Comparison of ENCODE assay signal across 1 cellular context in genomic region chr17:45317113-45317820, GRCh38.
TF ChIP-seq lines count a peak whose summit lies in the region.

No MANE protein-coding gene starts in this region.

TF ChIP-seq in K562, 482 proteins besides CTCF, POLR2A, EP300 and RAD21 (continued from another document and continues in another):
- TF ChIP-seq, protein P1, sequence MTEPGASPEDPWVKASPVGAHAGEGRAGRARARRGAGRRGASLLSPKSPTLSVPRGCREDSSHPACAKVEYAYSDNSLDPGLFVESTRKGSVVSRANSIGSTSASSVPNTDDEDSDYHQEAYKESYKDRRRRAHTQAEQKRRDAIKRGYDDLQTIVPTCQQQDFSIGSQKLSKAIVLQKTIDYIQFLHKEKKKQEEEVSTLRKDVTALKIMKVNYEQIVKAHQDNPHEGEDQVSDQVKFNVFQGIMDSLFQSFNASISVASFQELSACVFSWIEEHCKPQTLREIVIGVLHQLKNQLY (CRISPR knock-in tag; conservative IDR thresholded peaks at IDR 0.05) = no peak
- TF ChIP-seq, protein P2, sequence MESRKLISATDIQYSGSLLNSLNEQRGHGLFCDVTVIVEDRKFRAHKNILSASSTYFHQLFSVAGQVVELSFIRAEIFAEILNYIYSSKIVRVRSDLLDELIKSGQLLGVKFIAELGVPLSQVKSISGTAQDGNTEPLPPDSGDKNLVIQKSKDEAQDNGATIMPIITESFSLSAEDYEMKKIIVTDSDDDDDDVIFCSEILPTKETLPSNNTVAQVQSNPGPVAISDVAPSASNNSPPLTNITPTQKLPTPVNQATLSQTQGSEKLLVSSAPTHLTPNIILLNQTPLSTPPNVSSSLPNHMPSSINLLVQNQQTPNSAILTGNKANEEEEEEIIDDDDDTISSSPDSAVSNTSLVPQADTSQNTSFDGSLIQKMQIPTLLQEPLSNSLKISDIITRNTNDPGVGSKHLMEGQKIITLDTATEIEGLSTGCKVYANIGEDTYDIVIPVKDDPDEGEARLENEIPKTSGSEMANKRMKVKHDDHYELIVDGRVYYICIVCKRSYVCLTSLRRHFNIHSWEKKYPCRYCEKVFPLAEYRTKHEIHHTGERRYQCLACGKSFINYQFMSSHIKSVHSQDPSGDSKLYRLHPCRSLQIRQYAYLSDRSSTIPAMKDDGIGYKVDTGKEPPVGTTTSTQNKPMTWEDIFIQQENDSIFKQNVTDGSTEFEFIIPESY (CRISPR knock-in tag; IDR thresholded peaks at IDR 0.05) = no peak
- TF ChIP-seq, protein P3, sequence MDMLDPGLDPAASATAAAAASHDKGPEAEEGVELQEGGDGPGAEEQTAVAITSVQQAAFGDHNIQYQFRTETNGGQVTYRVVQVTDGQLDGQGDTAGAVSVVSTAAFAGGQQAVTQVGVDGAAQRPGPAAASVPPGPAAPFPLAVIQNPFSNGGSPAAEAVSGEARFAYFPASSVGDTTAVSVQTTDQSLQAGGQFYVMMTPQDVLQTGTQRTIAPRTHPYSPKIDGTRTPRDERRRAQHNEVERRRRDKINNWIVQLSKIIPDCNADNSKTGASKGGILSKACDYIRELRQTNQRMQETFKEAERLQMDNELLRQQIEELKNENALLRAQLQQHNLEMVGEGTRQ (CRISPR knock-in tag; IDR thresholded peaks at IDR 0.05) = peak; percentile 31; the same call in 1 of the 2 replicates
- TF ChIP-seq PATZ1 (CRISPR knock-in tag; IDR thresholded peaks at IDR 0.05; ENCODE audit: borderline replicate concordance) (no peak), ZFX (CRISPR knock-in tag; IDR thresholded peaks at IDR 0.05) (no peak), NCOA6 (IDR thresholded peaks at IDR 0.05) (no peak), KLF16 (IDR thresholded peaks at IDR 0.05) (peak; percentile 15; the same call in 1 of the 2 replicates), ESRRB (CRISPR knock-in tag; IDR thresholded peaks at IDR 0.05; ENCODE audit: borderline replicate concordance) (no peak), GMEB1 (CRISPR knock-in tag; IDR thresholded peaks at IDR 0.05) (no peak), SMAD3 (CRISPR knock-in tag; conservative IDR thresholded peaks at IDR 0.05) (no peak), ARID1B (IDR thresholded peaks at IDR 0.05) (no peak), FOS (IDR thresholded peaks at IDR 0.05; ENCODE audit: extremely low read depth, insufficient read length) (peak; percentile 84), SPI1 (IDR thresholded peaks at IDR 0.05; ENCODE audit: borderline replicate concordance, low read depth, low read length) (peak; percentile 88), ZFP36 (IDR thresholded peaks at IDR 0.05; ENCODE audit: low read depth, low read length, partially characterized antibody) (peak; percentile 99), EP400 (IDR thresholded peaks at IDR 0.05) (peak; percentile 65; the same call in 1 of the 2 replicates), LARP7 (IDR thresholded peaks at IDR 0.05) (no peak), KDM4B (IDR thresholded peaks at IDR 0.05; ENCODE audit: borderline replicate concordance in 2 of 2, low read depth in 1 of 2) (no peak), ETV6 (IDR thresholded peaks at IDR 0.05; ENCODE audit: borderline replicate concordance in 1 of 2, low read depth in 2 of 2, low read length in 1 of 2) (no peak), ETV6 (CRISPR knock-in tag; IDR thresholded peaks at IDR 0.05; ENCODE audit: borderline replicate concordance) (no peak), ZNF766 (CRISPR knock-in tag; conservative IDR thresholded peaks at IDR 0.05) (no peak), SIX5 (IDR thresholded peaks at IDR 0.05; ENCODE audit: borderline replicate concordance in 1 of 2, insufficient read depth in 1 of 2, low read depth in 1 of 2, low read length in 2 of 2) (no peak), SIN3B (IDR thresholded peaks at IDR 0.05; ENCODE audit: low read depth) (no peak), CHD4 (IDR thresholded peaks at IDR 0.05; ENCODE audit: insufficient read depth, insufficient replicate concordance, low read depth, low read length, poor library complexity, severe bottlenecking) (no peak), SUPT5H (IDR thresholded peaks at IDR 0.05) (peak; percentile 54)
- TF ChIP-seq, protein P4, sequence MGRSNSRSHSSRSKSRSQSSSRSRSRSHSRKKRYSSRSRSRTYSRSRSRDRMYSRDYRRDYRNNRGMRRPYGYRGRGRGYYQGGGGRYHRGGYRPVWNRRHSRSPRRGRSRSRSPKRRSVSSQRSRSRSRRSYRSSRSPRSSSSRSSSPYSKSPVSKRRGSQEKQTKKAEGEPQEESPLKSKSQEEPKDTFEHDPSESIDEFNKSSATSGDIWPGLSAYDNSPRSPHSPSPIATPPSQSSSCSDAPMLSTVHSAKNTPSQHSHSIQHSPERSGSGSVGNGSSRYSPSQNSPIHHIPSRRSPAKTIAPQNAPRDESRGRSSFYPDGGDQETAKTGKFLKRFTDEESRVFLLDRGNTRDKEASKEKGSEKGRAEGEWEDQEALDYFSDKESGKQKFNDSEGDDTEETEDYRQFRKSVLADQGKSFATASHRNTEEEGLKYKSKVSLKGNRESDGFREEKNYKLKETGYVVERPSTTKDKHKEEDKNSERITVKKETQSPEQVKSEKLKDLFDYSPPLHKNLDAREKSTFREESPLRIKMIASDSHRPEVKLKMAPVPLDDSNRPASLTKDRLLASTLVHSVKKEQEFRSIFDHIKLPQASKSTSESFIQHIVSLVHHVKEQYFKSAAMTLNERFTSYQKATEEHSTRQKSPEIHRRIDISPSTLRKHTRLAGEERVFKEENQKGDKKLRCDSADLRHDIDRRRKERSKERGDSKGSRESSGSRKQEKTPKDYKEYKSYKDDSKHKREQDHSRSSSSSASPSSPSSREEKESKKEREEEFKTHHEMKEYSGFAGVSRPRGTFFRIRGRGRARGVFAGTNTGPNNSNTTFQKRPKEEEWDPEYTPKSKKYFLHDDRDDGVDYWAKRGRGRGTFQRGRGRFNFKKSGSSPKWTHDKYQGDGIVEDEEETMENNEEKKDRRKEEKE (IDR thresholded peaks at IDR 0.05; ENCODE audit: borderline replicate concordance in 1 of 2, control insufficient read depth in 1 of 2, low read depth in 2 of 2, low read length in 1 of 2) = no peak
- TF ChIP-seq, protein P5, sequence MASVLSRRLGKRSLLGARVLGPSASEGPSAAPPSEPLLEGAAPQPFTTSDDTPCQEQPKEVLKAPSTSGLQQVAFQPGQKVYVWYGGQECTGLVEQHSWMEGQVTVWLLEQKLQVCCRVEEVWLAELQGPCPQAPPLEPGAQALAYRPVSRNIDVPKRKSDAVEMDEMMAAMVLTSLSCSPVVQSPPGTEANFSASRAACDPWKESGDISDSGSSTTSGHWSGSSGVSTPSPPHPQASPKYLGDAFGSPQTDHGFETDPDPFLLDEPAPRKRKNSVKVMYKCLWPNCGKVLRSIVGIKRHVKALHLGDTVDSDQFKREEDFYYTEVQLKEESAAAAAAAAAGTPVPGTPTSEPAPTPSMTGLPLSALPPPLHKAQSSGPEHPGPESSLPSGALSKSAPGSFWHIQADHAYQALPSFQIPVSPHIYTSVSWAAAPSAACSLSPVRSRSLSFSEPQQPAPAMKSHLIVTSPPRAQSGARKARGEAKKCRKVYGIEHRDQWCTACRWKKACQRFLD (CRISPR knock-in tag; IDR thresholded peaks at IDR 0.05) = no peak
- TF ChIP-seq, protein P6, sequence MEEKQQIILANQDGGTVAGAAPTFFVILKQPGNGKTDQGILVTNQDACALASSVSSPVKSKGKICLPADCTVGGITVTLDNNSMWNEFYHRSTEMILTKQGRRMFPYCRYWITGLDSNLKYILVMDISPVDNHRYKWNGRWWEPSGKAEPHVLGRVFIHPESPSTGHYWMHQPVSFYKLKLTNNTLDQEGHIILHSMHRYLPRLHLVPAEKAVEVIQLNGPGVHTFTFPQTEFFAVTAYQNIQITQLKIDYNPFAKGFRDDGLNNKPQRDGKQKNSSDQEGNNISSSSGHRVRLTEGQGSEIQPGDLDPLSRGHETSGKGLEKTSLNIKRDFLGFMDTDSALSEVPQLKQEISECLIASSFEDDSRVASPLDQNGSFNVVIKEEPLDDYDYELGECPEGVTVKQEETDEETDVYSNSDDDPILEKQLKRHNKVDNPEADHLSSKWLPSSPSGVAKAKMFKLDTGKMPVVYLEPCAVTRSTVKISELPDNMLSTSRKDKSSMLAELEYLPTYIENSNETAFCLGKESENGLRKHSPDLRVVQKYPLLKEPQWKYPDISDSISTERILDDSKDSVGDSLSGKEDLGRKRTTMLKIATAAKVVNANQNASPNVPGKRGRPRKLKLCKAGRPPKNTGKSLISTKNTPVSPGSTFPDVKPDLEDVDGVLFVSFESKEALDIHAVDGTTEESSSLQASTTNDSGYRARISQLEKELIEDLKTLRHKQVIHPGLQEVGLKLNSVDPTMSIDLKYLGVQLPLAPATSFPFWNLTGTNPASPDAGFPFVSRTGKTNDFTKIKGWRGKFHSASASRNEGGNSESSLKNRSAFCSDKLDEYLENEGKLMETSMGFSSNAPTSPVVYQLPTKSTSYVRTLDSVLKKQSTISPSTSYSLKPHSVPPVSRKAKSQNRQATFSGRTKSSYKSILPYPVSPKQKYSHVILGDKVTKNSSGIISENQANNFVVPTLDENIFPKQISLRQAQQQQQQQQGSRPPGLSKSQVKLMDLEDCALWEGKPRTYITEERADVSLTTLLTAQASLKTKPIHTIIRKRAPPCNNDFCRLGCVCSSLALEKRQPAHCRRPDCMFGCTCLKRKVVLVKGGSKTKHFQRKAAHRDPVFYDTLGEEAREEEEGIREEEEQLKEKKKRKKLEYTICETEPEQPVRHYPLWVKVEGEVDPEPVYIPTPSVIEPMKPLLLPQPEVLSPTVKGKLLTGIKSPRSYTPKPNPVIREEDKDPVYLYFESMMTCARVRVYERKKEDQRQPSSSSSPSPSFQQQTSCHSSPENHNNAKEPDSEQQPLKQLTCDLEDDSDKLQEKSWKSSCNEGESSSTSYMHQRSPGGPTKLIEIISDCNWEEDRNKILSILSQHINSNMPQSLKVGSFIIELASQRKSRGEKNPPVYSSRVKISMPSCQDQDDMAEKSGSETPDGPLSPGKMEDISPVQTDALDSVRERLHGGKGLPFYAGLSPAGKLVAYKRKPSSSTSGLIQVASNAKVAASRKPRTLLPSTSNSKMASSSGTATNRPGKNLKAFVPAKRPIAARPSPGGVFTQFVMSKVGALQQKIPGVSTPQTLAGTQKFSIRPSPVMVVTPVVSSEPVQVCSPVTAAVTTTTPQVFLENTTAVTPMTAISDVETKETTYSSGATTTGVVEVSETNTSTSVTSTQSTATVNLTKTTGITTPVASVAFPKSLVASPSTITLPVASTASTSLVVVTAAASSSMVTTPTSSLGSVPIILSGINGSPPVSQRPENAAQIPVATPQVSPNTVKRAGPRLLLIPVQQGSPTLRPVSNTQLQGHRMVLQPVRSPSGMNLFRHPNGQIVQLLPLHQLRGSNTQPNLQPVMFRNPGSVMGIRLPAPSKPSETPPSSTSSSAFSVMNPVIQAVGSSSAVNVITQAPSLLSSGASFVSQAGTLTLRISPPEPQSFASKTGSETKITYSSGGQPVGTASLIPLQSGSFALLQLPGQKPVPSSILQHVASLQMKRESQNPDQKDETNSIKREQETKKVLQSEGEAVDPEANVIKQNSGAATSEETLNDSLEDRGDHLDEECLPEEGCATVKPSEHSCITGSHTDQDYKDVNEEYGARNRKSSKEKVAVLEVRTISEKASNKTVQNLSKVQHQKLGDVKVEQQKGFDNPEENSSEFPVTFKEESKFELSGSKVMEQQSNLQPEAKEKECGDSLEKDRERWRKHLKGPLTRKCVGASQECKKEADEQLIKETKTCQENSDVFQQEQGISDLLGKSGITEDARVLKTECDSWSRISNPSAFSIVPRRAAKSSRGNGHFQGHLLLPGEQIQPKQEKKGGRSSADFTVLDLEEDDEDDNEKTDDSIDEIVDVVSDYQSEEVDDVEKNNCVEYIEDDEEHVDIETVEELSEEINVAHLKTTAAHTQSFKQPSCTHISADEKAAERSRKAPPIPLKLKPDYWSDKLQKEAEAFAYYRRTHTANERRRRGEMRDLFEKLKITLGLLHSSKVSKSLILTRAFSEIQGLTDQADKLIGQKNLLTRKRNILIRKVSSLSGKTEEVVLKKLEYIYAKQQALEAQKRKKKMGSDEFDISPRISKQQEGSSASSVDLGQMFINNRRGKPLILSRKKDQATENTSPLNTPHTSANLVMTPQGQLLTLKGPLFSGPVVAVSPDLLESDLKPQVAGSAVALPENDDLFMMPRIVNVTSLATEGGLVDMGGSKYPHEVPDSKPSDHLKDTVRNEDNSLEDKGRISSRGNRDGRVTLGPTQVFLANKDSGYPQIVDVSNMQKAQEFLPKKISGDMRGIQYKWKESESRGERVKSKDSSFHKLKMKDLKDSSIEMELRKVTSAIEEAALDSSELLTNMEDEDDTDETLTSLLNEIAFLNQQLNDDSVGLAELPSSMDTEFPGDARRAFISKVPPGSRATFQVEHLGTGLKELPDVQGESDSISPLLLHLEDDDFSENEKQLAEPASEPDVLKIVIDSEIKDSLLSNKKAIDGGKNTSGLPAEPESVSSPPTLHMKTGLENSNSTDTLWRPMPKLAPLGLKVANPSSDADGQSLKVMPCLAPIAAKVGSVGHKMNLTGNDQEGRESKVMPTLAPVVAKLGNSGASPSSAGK (IDR thresholded peaks at IDR 0.05) = peak; percentile 74
- TF ChIP-seq, protein P7, sequence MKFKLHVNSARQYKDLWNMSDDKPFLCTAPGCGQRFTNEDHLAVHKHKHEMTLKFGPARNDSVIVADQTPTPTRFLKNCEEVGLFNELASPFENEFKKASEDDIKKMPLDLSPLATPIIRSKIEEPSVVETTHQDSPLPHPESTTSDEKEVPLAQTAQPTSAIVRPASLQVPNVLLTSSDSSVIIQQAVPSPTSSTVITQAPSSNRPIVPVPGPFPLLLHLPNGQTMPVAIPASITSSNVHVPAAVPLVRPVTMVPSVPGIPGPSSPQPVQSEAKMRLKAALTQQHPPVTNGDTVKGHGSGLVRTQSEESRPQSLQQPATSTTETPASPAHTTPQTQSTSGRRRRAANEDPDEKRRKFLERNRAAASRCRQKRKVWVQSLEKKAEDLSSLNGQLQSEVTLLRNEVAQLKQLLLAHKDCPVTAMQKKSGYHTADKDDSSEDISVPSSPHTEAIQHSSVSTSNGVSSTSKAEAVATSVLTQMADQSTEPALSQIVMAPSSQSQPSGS (CRISPR knock-in tag; IDR thresholded peaks at IDR 0.05) = no peak
